In the genomic region with DNA sequence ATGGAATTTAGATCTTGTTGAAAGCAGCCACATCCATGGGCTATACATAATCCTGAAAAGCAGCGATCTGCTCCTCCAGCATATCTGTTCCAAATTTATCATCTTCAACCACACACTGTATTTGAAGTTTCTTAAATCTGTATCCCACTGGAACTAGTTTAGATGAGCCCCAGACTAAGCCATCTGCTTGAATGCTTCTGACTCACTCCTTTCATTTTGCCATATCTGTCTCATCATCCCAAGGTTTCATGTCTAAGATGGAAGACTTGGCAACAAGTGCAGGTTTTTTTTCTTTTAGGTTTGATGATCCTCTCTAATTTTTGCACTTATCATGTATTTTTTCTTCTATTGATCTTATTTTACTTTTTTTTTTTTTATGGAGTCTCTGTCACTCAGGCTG, we compare ENCODE assay signal across 18 cellular contexts.
"Had no signal": no experiment of that assay in that cellular context is flagged by ENCODE, and none has a peak within 500 bp of the region (broad histone marks: within the 10 kb centered on the region; RNA-seq: fewer than 3 reads in every experiment).

No MANE protein-coding gene starts in this region.

- DNase-seq: activated CD4-positive, alpha-beta T cell treated with anti-CD3 and anti-CD28 coated beads for 1 hour; activated CD4-positive, alpha-beta T cell treated with anti-CD3 and anti-CD28 coated beads, Interleukin-2, amount 50 U/mL, for 48 hours; activated CD8-positive, alpha-beta memory T cell treated with anti-CD3 and anti-CD28 coated beads, Interleukin-2, amount 10 ng/mL, durations not matched to agents 7 days and 5 days; activated effector memory CD4-positive, alpha-beta T cell treated with anti-CD3 and anti-CD28 coated beads, Interleukin-2, amount 50 U/mL, for 16 hours; activated T-cell treated with anti-CD3 and anti-CD28 coated beads, Interleukin-2, amount 50 U/mL, for 4 hours; hippocampal formation; left cardiac atrium; lower lobe of right lung; retina; stimulated activated CD4-positive, alpha-beta T cell treated with anti-CD3 and anti-CD28 coated beads, Interleukin-4, amount 100 ng/mL, for 4 hours; stimulated activated naive CD8-positive, alpha-beta T cell treated with anti-CD3 and anti-CD28 coated beads, Interleukin-15, amount 100 ng/mL, for 72 hours; T-helper 9 cell had no signal

- H3K9me3 ChIP-seq: esophagus muscularis mucosa, gastroesophageal sphincter, lower lobe of right lung, thoracic aorta had no signal

- H3K36me3 ChIP-seq: esophagus muscularis mucosa, gastroesophageal sphincter, lower lobe of right lung, thoracic aorta had no signal

- H3K4me3 ChIP-seq: esophagus muscularis mucosa, gastroesophageal sphincter, lower lobe of right lung, skin epidermis, thoracic aorta had no signal

- H3K9ac ChIP-seq: parathyroid adenoma had no signal

- ATAC-seq: activated CD8-positive, alpha-beta memory T cell treated with anti-CD3 and anti-CD28 coated beads, Interleukin-2, amount 10 ng/mL, durations not matched to agents 7 days and 5 days; activated naive CD4-positive, alpha-beta T cell treated with anti-CD3 and anti-CD28 coated beads, Interleukin-2, amount 50 U/mL, for 72 hours; activated T-cell treated with anti-CD3 and anti-CD28 coated beads, Interleukin-2, amount 50 U/mL, for 4 hours; gastroesophageal sphincter; left cardiac atrium; lower lobe of right lung; stimulated activated naive CD8-positive, alpha-beta T cell treated with anti-CD3 and anti-CD28 coated beads, Interleukin-15, amount 100 ng/mL, for 72 hours had no signal

- H2AFZ ChIP-seq: parathyroid adenoma had no signal

- H3K79me2 ChIP-seq: parathyroid adenoma had no signal

- H3K27ac ChIP-seq: esophagus muscularis mucosa, gastroesophageal sphincter, lower lobe of right lung, parathyroid adenoma, skin epidermis, thoracic aorta had no signal
